12 cellular contexts compared by ENCODE assay signal in genomic region chr17:77754956-77755355, GRCh38.
DNase-seq lines count a peak whose midpoint lies in the region; ATAC-seq and TF ChIP-seq lines count a peak whose summit lies in the region.
"Had no signal": no experiment of that assay in that cellular context is flagged by ENCODE, and none has a peak within 500 bp of the region (broad histone marks: within the 10 kb centered on the region; RNA-seq: fewer than 3 reads in every experiment).

No MANE protein-coding gene starts in this region.

- ATAC-seq in RWPE2 (ENCODE audit: low read depth): no peak
- ATAC-seq in sciatic nerve: no peak
- no peak for ATAC-seq in GM19455 (IDR thresholded peaks at IDR 0.05; ENCODE audit: unreplicated experiment)
- ATAC-seq: GM23338 had no signal

- DNase-seq in RWPE2 (ENCODE audit: low spot score) (peak; percentile 28), epidermal melanocyte (ENCODE audit: insufficient read length, low spot score) (peak; percentile 4), spleen (peak; percentile 11), anterior cingulate cortex (lab: John Stamatoyannopoulos, UW) (no peak), sciatic nerve (ENCODE audit: low spot score) (no peak)
- DNase-seq: AML-193; CD4-positive, alpha-beta T cell; H9 had no signal

- no peaks in the 10 kb centered on the region for H3K36me3 ChIP-seq in RWPE2 (ENCODE audit: low read depth)
- no peaks in the 10 kb centered on the region for H3K36me3 ChIP-seq in spleen

- TF ChIP-seq CTCF in RWPE2 (IDR thresholded peaks at IDR 0.05; ENCODE audit: poor library complexity, severe bottlenecking) (no peak), spleen (IDR thresholded peaks at IDR 0.05 in 8 of 11, conservative IDR thresholded peaks at IDR 0.05 in 3 of 11) (no peak)

- TF ChIP-seq POLR2A in spleen (IDR thresholded peaks at IDR 0.05): no peak

- H3K27me3 ChIP-seq in RWPE2 (ENCODE audit: insufficient read depth, poor library complexity, severe bottlenecking): peaks cover 7% of the 10 kb centered on the region
- peaks cover 0 to 8% (median 0%) of the 10 kb centered on the region in 7 donors for H3K27me3 ChIP-seq in spleen (replicated peaks in 1 of 7)

- WGBS in spleen, 5 donors: 78 to 94% (median 92%) methylated on average over 5 of the region's 5 CpGs

- no peak overlapping the region for H3K4me3 ChIP-seq in RWPE2 (ENCODE audit: severe bottlenecking)
- no peak overlapping the region for H3K4me3 ChIP-seq in spleen
- H3K4me3 ChIP-seq: GM23338 had no signal

- intact Hi-C loops in spleen (cut with DNase I; ENCODE audit: low total_unique reads): no loop called here
- intact Hi-C loops in sciatic nerve (cut with DNase I): no loop called here

- H3K9me3 ChIP-seq in RWPE2 (ENCODE audit: severe bottlenecking) (no peaks in the 10 kb centered on the region), spleen (peaks cover 0 to 11% (median 1%) of the 10 kb centered on the region in 8 donors)

- H3K27ac ChIP-seq in RWPE2 (ENCODE audit: poor library complexity, severe bottlenecking) (no peak overlapping the region), spleen (no peak overlapping the region)
- H3K27ac ChIP-seq: C4-2B had no signal

- H3K4me1 ChIP-seq in RWPE2 (ENCODE audit: insufficient read depth, poor library complexity, severe bottlenecking): no peaks in the 10 kb centered on the region
- no peaks in the 10 kb centered on the region for H3K4me1 ChIP-seq in spleen
- H3K4me1 ChIP-seq: Caco-2 had no signal

Comparison
In these comparisons a context has a peak if more than half of its experiments do, and no peak if none do; other contexts are left out.
1. DNase-seq: peak in RWPE2 (single experiment), epidermal melanocyte (single experiment) and spleen (single experiment); none in anterior cingulate cortex (0 of 58) and sciatic nerve (single experiment).